8 cellular contexts compared by ENCODE assay signal in the genomic region with DNA sequence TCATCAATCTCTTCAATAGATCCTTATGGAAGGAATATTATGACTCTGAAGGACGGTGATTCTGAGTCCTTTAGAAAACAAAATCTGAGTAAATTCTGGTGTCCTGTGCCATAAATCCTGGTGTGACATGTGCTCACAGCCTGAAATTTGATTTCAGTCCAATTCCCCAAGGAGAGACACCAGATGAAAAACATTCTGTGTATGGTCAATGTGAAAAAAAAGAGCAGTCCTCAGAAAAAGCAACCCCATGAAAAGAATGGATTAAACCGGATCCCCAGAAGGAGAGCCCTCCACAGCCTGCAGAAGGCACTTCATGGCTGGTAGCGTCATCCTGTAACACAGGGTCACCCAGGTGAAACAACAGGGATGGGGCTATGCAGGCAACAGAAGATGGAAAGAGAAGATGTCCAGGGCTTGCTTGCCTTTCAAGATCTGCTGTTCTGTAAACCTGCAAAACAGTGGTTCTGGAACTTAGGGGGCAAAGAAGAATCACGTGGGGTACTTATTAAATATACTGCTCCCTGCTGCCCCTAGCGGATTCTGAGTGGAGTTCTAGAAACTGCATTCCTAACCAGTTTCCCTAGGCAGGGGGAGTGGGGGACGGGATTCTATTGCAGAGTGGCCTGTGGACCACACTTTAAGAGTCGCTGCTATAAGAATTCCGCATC.
DNase-seq lines count a peak whose midpoint lies in the region; ATAC-seq and TF ChIP-seq lines count a peak whose summit lies in the region.

No MANE protein-coding gene starts in this region.

- H3K4me1 Mint-ChIP-seq in central memory CD8-positive, alpha-beta T cell: no peaks in the 10 kb centered on the region

- TF ChIP-seq CTCF in thoracic aorta (IDR thresholded peaks at IDR 0.05): peak; percentile 68

- H3K36me3 Mint-ChIP-seq in central memory CD8-positive, alpha-beta T cell (ENCODE audit: insufficient read depth): no peaks in the 10 kb centered on the region

- H3K4me3 ChIP-seq in thoracic aorta: peak overlapping the region; percentile 68

- DNase-seq in AG08395 (ENCODE audit: low spot score): peak; percentile 9
- DNase-seq in OCI-M1 (lab: John Stamatoyannopoulos, UW): peak; percentile 73
- no peak for DNase-seq in central memory CD8-positive, alpha-beta T cell (ENCODE audit: low spot score in 2 of 2)
- peak; percentile 20 for DNase-seq in kidney tubule cell (ENCODE audit: low spot score)
- no peak for DNase-seq in thoracic aorta (ENCODE audit: low spot score)
- no peak for DNase-seq in NCI-H774 (lab: John Stamatoyannopoulos, UW)

- H3K9me3 Mint-ChIP-seq in central memory CD8-positive, alpha-beta T cell: peaks cover 8% of the 10 kb centered on the region

- H3K4me1 ChIP-seq in thoracic aorta (ENCODE audit: control insufficient read depth in 1 of 2, low read depth in 2 of 2): peaks cover 14 to 30% of the 10 kb centered on the region in 2 donors

- no peaks in the 10 kb centered on the region for H3K27me3 ChIP-seq in thoracic aorta (replicated peaks; ENCODE audit: insufficient read depth)

- peak overlapping the region; percentile 80 to 87 for H3K27ac ChIP-seq in thoracic aorta

- no peaks in the 10 kb centered on the region for H3K36me3 ChIP-seq in thoracic aorta

- peaks cover 44% of the 10 kb centered on the region for H3K27me3 Mint-ChIP-seq in central memory CD8-positive, alpha-beta T cell

- peak; percentile 79 for ATAC-seq in GM18511 (IDR thresholded peaks at IDR 0.05; ENCODE audit: unreplicated experiment)
- ATAC-seq in HG03280 (IDR thresholded peaks at IDR 0.05; ENCODE audit: unreplicated experiment): peak; percentile 63
- peak; percentile 52 for ATAC-seq in central memory CD8-positive, alpha-beta T cell (replicated peaks; ENCODE audit: extremely low read depth, poor library complexity, severe bottlenecking)
- ATAC-seq in thoracic aorta (ENCODE audit: insufficient number of reproducible peaks, low FRiP score, low read depth): peak; percentile 69

- H3K9me3 ChIP-seq in thoracic aorta: no peaks in the 10 kb centered on the region

- H3K4me3 Mint-ChIP-seq in central memory CD8-positive, alpha-beta T cell: no peak overlapping the region

- no peak overlapping the region for H3K27ac Mint-ChIP-seq in central memory CD8-positive, alpha-beta T cell (ENCODE audit: low read depth)

Comparison
In these comparisons a context has a peak if more than half of its experiments do, and no peak if none do; other contexts are left out.
1. DNase-seq: peak in AG08395 (single experiment), OCI-M1 (single experiment) and kidney tubule cell (single experiment); none in central memory CD8-positive, alpha-beta T cell (0 of 2), thoracic aorta (single experiment) and NCI-H774 (single experiment).
2. Peak in every context shown above with its lines, with median percentiles within 50 percentile points of each other: ATAC-seq.